11 cellular contexts compared by ENCODE assay signal in genomic region chr18:2997846-2998599, GRCh38. TPM values are rescaled to one million over a fixed set of nuclear protein-coding genes. Genes with fewer than 3 reads are reported as not detected.
A peak's percentile ranks its signal among the peaks of the same experiment; 100 is the strongest.
DNase-seq lines count a peak whose midpoint lies in the region; ATAC-seq and TF ChIP-seq lines count a peak whose summit lies in the region.
"Had no signal": no experiment of that assay in that cellular context is flagged by ENCODE, and none has a peak within 500 bp of the region (broad histone marks: within the 10 kb centered on the region; RNA-seq: fewer than 3 reads in every experiment).

No MANE protein-coding gene starts in this region.

- no peak for ATAC-seq in CD4-positive, CD25-positive, alpha-beta regulatory T cell (ENCODE audit: low read depth in 2 of 2)
- ATAC-seq in omental fat pad (ENCODE audit: low FRiP score) (peak; percentile 40), mucosa of descending colon (no peak), GM19397 (IDR thresholded peaks at IDR 0.05; ENCODE audit: unreplicated experiment) (no peak)

- H3K9me3 ChIP-seq in CD4-positive, CD25-positive, alpha-beta regulatory T cell (ENCODE audit: control insufficient read depth in 2 of 2, low read length in 2 of 2), result no peaks in the 10 kb centered on the region
- H3K9me3 ChIP-seq in SJSA1 (replicated peaks), result no peaks in the 10 kb centered on the region
- no peaks in the 10 kb centered on the region for H3K9me3 ChIP-seq in esophagus squamous epithelium
- H3K9me3 ChIP-seq in mucosa of descending colon, result no peaks in the 10 kb centered on the region

- intact Hi-C loops in esophagus squamous epithelium (cut with DNase I), result no loop called here
- intact Hi-C loops in mucosa of descending colon (cut with DNase I, micrococcal nuclease), result no loop called here

- peak overlapping the region in 2 of 4 donors; percentile 41 to 44 for H3K4me3 Mint-ChIP-seq in CD4-positive, CD25-positive, alpha-beta regulatory T cell

- H3K36me3 ChIP-seq in CD4-positive, CD25-positive, alpha-beta regulatory T cell (ENCODE audit: control insufficient read depth, insufficient read depth, low read length), result no peaks in the 10 kb centered on the region
- H3K36me3 ChIP-seq in SJSA1 (peaks cover 14% of the 10 kb centered on the region), esophagus squamous epithelium (no peaks in the 10 kb centered on the region), mucosa of descending colon (ENCODE audit: low read depth) (no peaks in the 10 kb centered on the region)

- TF ChIP-seq POLR2A in esophagus squamous epithelium (IDR thresholded peaks at IDR 0.05), result no peak

- DNase-seq in CD4-positive, CD25-positive, alpha-beta regulatory T cell, result no peak
- DNase-seq in SJSA1 (ENCODE audit: low read depth in 1 of 2, low spot score in 2 of 2) (no peak), esophagus squamous epithelium (lab: John Stamatoyannopoulos, UW) (no peak), omental fat pad (ENCODE audit: low spot score) (no peak), mucosa of descending colon (no peak), NCI-H2029 (lab: John Stamatoyannopoulos, UW) (no peak), germinal center (ENCODE audit: low spot score) (no peak)
- DNase-seq: activated CD4-positive, alpha-beta T cell treated with anti-CD3 and anti-CD28 coated beads, Interleukin-2, amount 50 U/mL, for 4 hours; DMS79 treated with DMSO at 0.1 percent for 48 hours; NCI-H2227 treated with DMSO at 0.1 percent for 48 hours had no signal

- no peak overlapping the region for H3K27ac ChIP-seq in CD4-positive, CD25-positive, alpha-beta regulatory T cell (ENCODE audit: insufficient read depth, low read length, poor library complexity, severe bottlenecking)
- H3K27ac ChIP-seq in SJSA1 (0 out of 2 replicates have a peak overlapping the region, but pooled peaks have one; percentile 73), esophagus squamous epithelium (peak overlapping the region; percentile 52 to 77 (median 70))

- H3K9me3 Mint-ChIP-seq in CD4-positive, CD25-positive, alpha-beta regulatory T cell, result no peaks in the 10 kb centered on the region

- peaks cover 17 to 59% (median 39%) of the 10 kb centered on the region in 4 donors for H3K4me1 Mint-ChIP-seq in CD4-positive, CD25-positive, alpha-beta regulatory T cell

- TF ChIP-seq CTCF in esophagus squamous epithelium (IDR thresholded peaks at IDR 0.05) (no peak), omental fat pad (IDR thresholded peaks at IDR 0.05) (no peak), mucosa of descending colon (IDR thresholded peaks at IDR 0.05) (no peak)

- H3K4me1 ChIP-seq in CD4-positive, CD25-positive, alpha-beta regulatory T cell (ENCODE audit: control insufficient read depth, insufficient read depth, low read length, poor library complexity, severe bottlenecking), result peaks cover 19% of the 10 kb centered on the region
- H3K4me1 ChIP-seq in SJSA1 (replicated peaks) (peaks cover 21% of the 10 kb centered on the region), esophagus squamous epithelium (peaks cover 13 to 48% (median 15%) of the 10 kb centered on the region in 3 donors), mucosa of descending colon (ENCODE audit: low read depth) (peaks cover 12% of the 10 kb centered on the region)

- H3K4me3 ChIP-seq in CD4-positive, CD25-positive, alpha-beta regulatory T cell (ENCODE audit: low read depth, low read length), result no peak overlapping the region
- H3K4me3 ChIP-seq in SJSA1, result no peak overlapping the region
- no peak overlapping the region for H3K4me3 ChIP-seq in esophagus squamous epithelium
- no peak overlapping the region for H3K4me3 ChIP-seq in mucosa of descending colon

- no peaks in the 10 kb centered on the region for H3K36me3 Mint-ChIP-seq in CD4-positive, CD25-positive, alpha-beta regulatory T cell

- no peaks in the 10 kb centered on the region for H3K27me3 ChIP-seq in CD4-positive, CD25-positive, alpha-beta regulatory T cell (ENCODE audit: control insufficient read depth, insufficient read depth, low read length)
- H3K27me3 ChIP-seq in SJSA1 (replicated peaks) (no peaks in the 10 kb centered on the region), esophagus squamous epithelium (no peaks in the 10 kb centered on the region)

- no peaks in the 10 kb centered on the region for H3K27me3 Mint-ChIP-seq in CD4-positive, CD25-positive, alpha-beta regulatory T cell

- 57 to 75% methylated on average over 4 of the region's 4 CpGs for WGBS in esophagus squamous epithelium, 2 donors

- peak overlapping the region; percentile 61 to 82 (median 79) for H3K27ac Mint-ChIP-seq in CD4-positive, CD25-positive, alpha-beta regulatory T cell

RNA-seq across cellular contexts. Expression of gene LPIN2, which starts 14.9 kb away (rescaled TPM):
- 61.2 TPM for total RNA-seq in CD4-positive, CD25-positive, alpha-beta regulatory T cell
- polyA plus RNA-seq in CD4-positive, CD25-positive, alpha-beta regulatory T cell, result 10 to 100 TPM; 39.3 to 52.7 (median 44.8) TPM
- total RNA-seq in SJSA1 (2014; rRNA removed; shearing (Covaris generic)), result 13.7 and 21.0 TPM in 2 replicates
- total RNA-seq in esophagus squamous epithelium, result 10 to 100 TPM in 2 of 4 donors, 1 to 10 TPM in 2; 7.2 to 17.9 (median 12.6) TPM
- 10 to 100 TPM; 21.3 to 35.5 (median 31.7) TPM for total RNA-seq in omental fat pad
- 10 to 100 TPM; 52.9 to 60.8 (median 59.2) TPM for total RNA-seq in mucosa of descending colon
